ENCODE assay signal across 22 cellular contexts in genomic region chr4:87977521-87978278, GRCh38. TPM values are rescaled to one million over a fixed set of nuclear protein-coding genes. Genes with fewer than 3 reads are reported as not detected.
DNase-seq lines count a peak whose midpoint lies in the region; FAIRE-seq and TF ChIP-seq lines count a peak whose summit lies in the region.
"Had no signal": no experiment of that assay in that cellular context is flagged by ENCODE, and none has a peak within 500 bp of the region (broad histone marks: within the 10 kb centered on the region; RNA-seq: fewer than 3 reads in every experiment).

No MANE protein-coding gene starts in this region.

- TF ChIP-seq CTCF in Calu3 (IDR thresholded peaks at IDR 0.05; ENCODE audit: unreplicated experiment) (no peak), kidney epithelial cell (IDR thresholded peaks at IDR 0.05; ENCODE audit: insufficient read depth, low read length, poor library complexity, severe bottlenecking) (no peak)

- peak overlapping the region; percentile 69 for H3K4me3 Mint-ChIP-seq in Calu3 (ENCODE audit: low read depth, unreplicated experiment)
- H3K4me3 Mint-ChIP-seq: activated naive CD8-positive, alpha-beta T cell treated with anti-CD3 and anti-CD28 coated beads, Interleukin-2, amount 10 ng/mL, durations not matched to agents 7 days and 5 days; CD8-positive, alpha-beta memory T cell; naive thymus-derived CD8-positive, alpha-beta T cell had no signal

- peak overlapping the region; percentile 80 for H3K27ac ChIP-seq in angular gyrus (ENCODE audit: low read depth, low read length)
- H3K27ac ChIP-seq: prostate gland, skin epidermis, upper lobe of right lung had no signal

- BruUV-seq in Calu3 (replicated peaks; lab: Mats Ljungman, UMichigan): TSS peak; percentile 61

- H3K4me3 ChIP-seq in kidney epithelial cell (ENCODE audit: low read depth, low read length): peak overlapping the region; percentile 55
- H3K4me3 ChIP-seq: prostate gland, skin epidermis, upper lobe of right lung had no signal

- DNase-seq in Calu3 (no peak), kidney epithelial cell (ENCODE audit: low read depth) (no peak), putamen (ENCODE audit: low spot score) (peak; percentile 86), GM12892 (ENCODE audit: insufficient read length) (no peak), NCI-H2196 treated with DMSO at 0.1 percent for 48 hours (lab: John Stamatoyannopoulos, UW; ENCODE audit: unreplicated experiment) (no peak), NCI-H774 (lab: John Stamatoyannopoulos, UW) (no peak)
- DNase-seq in activated CD8-positive, alpha-beta memory T cell treated with anti-CD3 and anti-CD28 coated beads, Interleukin-2, amount 50 U/mL, for 4 hours: no peak
- DNase-seq: activated naive CD8-positive, alpha-beta T cell treated with anti-CD3 and anti-CD28 coated beads, Interleukin-2, amount 10 ng/mL, durations not matched to agents 7 days and 5 days; CD8-positive, alpha-beta memory T cell; cortex of kidney; GOT3; Karpas-422; naive thymus-derived CD8-positive, alpha-beta T cell; NCI-H187; stimulated activated CD4-positive, alpha-beta T cell treated with anti-CD3 and anti-CD28 coated beads, Interleukin-2, amount 100 ng/mL, for 24 hours; stimulated activated naive CD4-positive, alpha-beta T cell; T1000; upper lobe of right lung had no signal

- peak overlapping the region; percentile 82 for H3K27ac Mint-ChIP-seq in Calu3 (ENCODE audit: unreplicated experiment)
- H3K27ac Mint-ChIP-seq: activated naive CD8-positive, alpha-beta T cell treated with anti-CD3 and anti-CD28 coated beads, Interleukin-2, amount 10 ng/mL, durations not matched to agents 7 days and 5 days; CD8-positive, alpha-beta memory T cell; naive thymus-derived CD8-positive, alpha-beta T cell had no signal

- no peaks in the 10 kb centered on the region for H3K9me3 Mint-ChIP-seq in Calu3 (ENCODE audit: low read depth, unreplicated experiment)
- H3K9me3 Mint-ChIP-seq: activated naive CD8-positive, alpha-beta T cell treated with anti-CD3 and anti-CD28 coated beads, Interleukin-2, amount 10 ng/mL, durations not matched to agents 7 days and 5 days; CD8-positive, alpha-beta memory T cell; naive thymus-derived CD8-positive, alpha-beta T cell had no signal

- no peaks in the 10 kb centered on the region for H3K4me1 Mint-ChIP-seq in Calu3 (ENCODE audit: low read depth, unreplicated experiment)

- intact Hi-C loops in Calu3 (cut with micrococcal nuclease; ENCODE audit: unreplicated experiment): no loop called here

- TF ChIP-seq POLR2A in GM12892 (IDR thresholded peaks at IDR 0.05; ENCODE audit: low read depth, low read length): no peak

- peaks cover 63% of the 10 kb centered on the region for H3K36me3 Mint-ChIP-seq in Calu3 (ENCODE audit: insufficient read depth, unreplicated experiment)
- H3K36me3 Mint-ChIP-seq: activated naive CD8-positive, alpha-beta T cell treated with anti-CD3 and anti-CD28 coated beads, Interleukin-2, amount 10 ng/mL, durations not matched to agents 7 days and 5 days; naive thymus-derived CD8-positive, alpha-beta T cell had no signal

- FAIRE-seq in GM12892 (lab: Jason Lieb, UNC): no peak

- H3K36me3 ChIP-seq in kidney epithelial cell (ENCODE audit: control insufficient read depth, insufficient read depth, low read length): peaks cover 4% of the 10 kb centered on the region
- H3K36me3 ChIP-seq: prostate gland, upper lobe of right lung had no signal

- H3K27me3 Mint-ChIP-seq in Calu3 (ENCODE audit: unreplicated experiment): no peaks in the 10 kb centered on the region

- H3K27me3 ChIP-seq in kidney epithelial cell (ENCODE audit: control insufficient read depth, insufficient read depth, low read length): no peaks in the 10 kb centered on the region

- CTCF ChIA-PET in Calu3 (lab: Charles Lee): no interaction called here

RNA-seq across cellular contexts. Expression of gene SPP1, which starts 2.2 kb away (rescaled TPM):
- total RNA-seq in Calu3 (2022) (1,002 and 1,878 TPM in 2 replicates), kidney epithelial cell (158 and 160 TPM in 2 replicates)
- not detected for polyA plus RNA-seq in GM12892 (2012; ENCODE audit: missing spikeins)
- total RNA-seq: lung microvascular endothelial cell had no signal
- polyA plus RNA-seq: CD8-positive, alpha-beta memory T cell; naive thymus-derived CD8-positive, alpha-beta T cell had no signal

RNA-seq across cellular contexts. Expression of gene PKD2, which starts 29.7 kb away (rescaled TPM):
- 30.4 and 31.6 TPM in 2 replicates for total RNA-seq in Calu3 (2022)
- total RNA-seq in kidney epithelial cell: 30.4 and 31.6 TPM in 2 replicates
- 6.4 TPM for polyA plus RNA-seq in GM12892 (2012; ENCODE audit: missing spikeins)
